13 cellular contexts compared by ENCODE assay signal in genomic region chr5:141934099-141934844, GRCh38. TPM values are rescaled to one million over a fixed set of nuclear protein-coding genes. Genes with fewer than 3 reads are reported as not detected.
DNase-seq lines count a peak whose midpoint lies in the region; ATAC-seq and TF ChIP-seq lines count a peak whose summit lies in the region.
"Had no signal": no experiment of that assay in that cellular context is flagged by ENCODE, and none has a peak within 500 bp of the region (broad histone marks: within the 10 kb centered on the region; RNA-seq: fewer than 3 reads in every experiment).

No MANE protein-coding gene starts in this region.

- no peak for TF ChIP-seq CTCF in vagina (IDR thresholded peaks at IDR 0.05)

- ATAC-seq in right cardiac atrium (peak; percentile 77 to 90), HG03095 (IDR thresholded peaks at IDR 0.05; ENCODE audit: unreplicated experiment) (no peak)

- no peak overlapping the region for H3K4me3 ChIP-seq in right cardiac atrium (ENCODE audit: low read length)
- no peak overlapping the region for H3K4me3 ChIP-seq in vagina

- intact Hi-C loops in right cardiac atrium (cut with DNase I) (no loop called here), vagina (cut with DNase I) (no loop called here)

- WGBS in right cardiac atrium, result 45% methylated on average over 11 of the region's 11 CpGs

- H3K36me3 ChIP-seq in vagina, result peaks cover 0 to 81% of the 10 kb centered on the region in 2 donors

- DNase-seq in DMS79 (lab: John Stamatoyannopoulos, UW), result peak; percentile 4
- DNase-seq in NCI-H2029 treated with DMSO at 0.1 percent for 48 hours (lab: John Stamatoyannopoulos, UW), result peak; percentile 47
- peak; percentile 65 for DNase-seq in SHP77 treated with DMSO at 0.1 percent for 48 hours (lab: John Stamatoyannopoulos, UW)
- DNase-seq in right cardiac atrium, result peak; percentile 81 to 92 (median 82)
- no peak for DNase-seq in NAMALWA (ENCODE audit: low spot score)
- no peak for DNase-seq in vagina (ENCODE audit: extremely low spot score in 2 of 2)
- DNase-seq in GM03348 (ENCODE audit: low spot score), result no peak
- DNase-seq: activated T-cell treated with anti-CD3 and anti-CD28 coated beads, Interleukin-2, amount 50 U/mL, for 24 hours; hypothalamus; mesendoderm; NCI-H82 had no signal

- H3K9me3 ChIP-seq in right cardiac atrium (ENCODE audit: control insufficient read depth, low read length), result no peaks in the 10 kb centered on the region
- H3K9me3 ChIP-seq in vagina, result no peaks in the 10 kb centered on the region

- no peak for TF ChIP-seq POLR2A in vagina (IDR thresholded peaks at IDR 0.05)

- H3K27me3 ChIP-seq in right cardiac atrium (ENCODE audit: control insufficient read depth, insufficient read depth) (no peaks in the 10 kb centered on the region), vagina (no peaks in the 10 kb centered on the region)

- H3K27ac ChIP-seq in right cardiac atrium (ENCODE audit: low read length) (peak overlapping the region; percentile 65), vagina (no peak overlapping the region)
- H3K27ac ChIP-seq: parathyroid adenoma had no signal

- no peaks in the 10 kb centered on the region for H3K4me1 ChIP-seq in right cardiac atrium (ENCODE audit: control insufficient read depth, insufficient read depth, low read length)
- peaks cover 5% of the 10 kb centered on the region for H3K4me1 ChIP-seq in vagina
- H3K4me1 ChIP-seq: parathyroid adenoma had no signal

RNA-seq across cellular contexts. Expression of gene DELE1, which starts 10.6 kb away (rescaled TPM):
- total RNA-seq in right cardiac atrium (100 to 1,000 TPM in 2 of 4 donors, 10 to 100 TPM in 2; 82.6 to 109 (median 99.2) TPM), vagina (79.1 TPM)
- 62.0 TPM for polyA plus RNA-seq in right cardiac atrium

RNA-seq across cellular contexts. Expression of gene PCDH12, which starts 23.7 kb away (rescaled TPM):
- total RNA-seq in right cardiac atrium, result 1 to 10 TPM; 4.1 to 7.9 (median 6.7) TPM
- polyA plus RNA-seq in right cardiac atrium, result 3.0 TPM
- total RNA-seq in vagina, result 3.2 TPM

RNA-seq across cellular contexts. Expression of gene RNF14, which starts 34.6 kb away (rescaled TPM):
- 100 to 1,000 TPM in 2 of 4 donors, 10 to 100 TPM in 2; 90.7 to 105 (median 97.7) TPM for total RNA-seq in right cardiac atrium
- 36.3 TPM for polyA plus RNA-seq in right cardiac atrium
- total RNA-seq in vagina, result 37.8 TPM

RNA-seq across cellular contexts. Expression of gene PCDH1, which starts 56.1 kb away (rescaled TPM):
- total RNA-seq in right cardiac atrium (10 to 100 TPM in 2 of 4 donors, 1 to 10 TPM in 2; 7.2 to 21.3 (median 12.2) TPM), vagina (38.8 TPM)
- 9.2 TPM for polyA plus RNA-seq in right cardiac atrium

Comparison
In these comparisons a context has a peak if more than half of its experiments do, and no peak if none do; other contexts are left out.
1. DNase-seq: peak in DMS79 (single experiment), NCI-H2029 treated with DMSO at 0.1 percent for 48 hours (single experiment), SHP77 treated with DMSO at 0.1 percent for 48 hours (single experiment) and right cardiac atrium (3 of 3); none in NAMALWA (single experiment), vagina (0 of 2) and GM03348 (single experiment).